Comparison of ENCODE assay signal across 17 cellular contexts in genomic region chr15:48419896-48420295, GRCh38.
DNase-seq lines count a peak whose midpoint lies in the region; ATAC-seq, FAIRE-seq and TF ChIP-seq lines count a peak whose summit lies in the region.
"Had no signal": no experiment of that assay in that cellular context is flagged by ENCODE, and none has a peak within 500 bp of the region (broad histone marks: within the 10 kb centered on the region; RNA-seq: fewer than 3 reads in every experiment).

No MANE protein-coding gene starts in this region.

- H3K4me1 Mint-ChIP-seq in HFFc6 (ENCODE audit: low read depth) (peaks cover 91% of the 10 kb centered on the region), nephron (peaks cover 43% of the 10 kb centered on the region)

- no peaks in the 10 kb centered on the region for H3F3A ChIP-seq in MM.1S (ENCODE audit: insufficient read depth, low read length)

- peaks cover 94% of the 10 kb centered on the region for H3K36me3 Mint-ChIP-seq in HFFc6 (ENCODE audit: low read depth)
- H3K36me3 Mint-ChIP-seq in nephron (ENCODE audit: low read depth) = peaks cover 71% of the 10 kb centered on the region
- H3K36me3 Mint-ChIP-seq: CD8-positive, alpha-beta T cell had no signal

- TF ChIP-seq CTCF in HFFc6 (IDR thresholded peaks at IDR 0.05) (no peak), GM12878 (IDR thresholded peaks at IDR 0.05 in 2 of 3, conservative IDR thresholded peaks at IDR 0.05 in 1 of 3; ENCODE audit: control insufficient read depth in 2 of 3, extremely low read depth in 1 of 3, insufficient read depth in 1 of 3, low read depth in 3 of 3, low read length in 3 of 3) (no peak), nephron (IDR thresholded peaks at IDR 0.05; ENCODE audit: unreplicated experiment in 3 of 3) (no peak), vagina (IDR thresholded peaks at IDR 0.05) (no peak), MM.1S (IDR thresholded peaks at IDR 0.05; ENCODE audit: low read length) (no peak)

- no peak for TF ChIP-seq EP300 in GM12878 (IDR thresholded peaks at IDR 0.05; ENCODE audit: borderline replicate concordance in 1 of 2, control insufficient read depth in 1 of 2, low read depth in 2 of 2, low read length in 2 of 2)

- no peak for FAIRE-seq in GM12878 (lab: Jason Lieb, UNC)
- FAIRE-seq: A549, D721Med, GM18507, K562 had no signal

- no peaks in the 10 kb centered on the region for H3K79me2 ChIP-seq in GM12878 (ENCODE audit: control insufficient read depth, insufficient read depth, low read length)
- no peaks in the 10 kb centered on the region for H3K79me2 ChIP-seq in MM.1S (ENCODE audit: low read length)

- ATAC-seq in GM12878 = no peak
- no peak for ATAC-seq in sciatic nerve
- ATAC-seq: A549; CD8-positive, alpha-beta T cell; K562 had no signal

- RAD21 ChIA-PET in GM12878 (lab: Charles Lee; ENCODE audit: unreplicated experiment) = no interaction called here

- POLR2A ChIA-PET in GM12878 (lab: Charles Lee) = no interaction called here

- H3K27ac ChIP-seq in GM12878 (ENCODE audit: control insufficient read depth, insufficient read depth) (no peak overlapping the region), vagina (peak overlapping the region; percentile 63), caudate nucleus (ENCODE audit: low read depth, low read length) (no peak overlapping the region), MM.1S (ENCODE audit: low read length) (no peak overlapping the region)
- H3K27ac ChIP-seq: A549, C4-2B, HL-60 had no signal

- H3K27me3 Mint-ChIP-seq in HFFc6 (ENCODE audit: insufficient read depth) = peaks cover 54% of the 10 kb centered on the region
- H3K27me3 Mint-ChIP-seq in nephron (ENCODE audit: low read depth) = no peaks in the 10 kb centered on the region

- no peak for TF ChIP-seq RAD21 in GM12878 (IDR thresholded peaks at IDR 0.05; ENCODE audit: insufficient read depth, low read depth, low read length)

- H3K9me3 Mint-ChIP-seq in HFFc6 (peaks cover 9% of the 10 kb centered on the region; the same call in 1 of the 2 replicates), nephron (no peaks in the 10 kb centered on the region)
- H3K9me3 Mint-ChIP-seq: CD8-positive, alpha-beta T cell had no signal

- SMC1A ChIA-PET in GM12878 (lab: Charles Lee; ENCODE audit: uncharacterized antibody, unreplicated experiment) = interaction anchor here (1.0 to 1.1 kb wide), 2 partner anchors 81 to 85 kb away, joined by 3 read pairs; no protein-coding TSS in a partner anchor

- no peaks in the 10 kb centered on the region for H4K20me1 ChIP-seq in GM12878 (ENCODE audit: control insufficient read depth, insufficient read depth)
- no peaks in the 10 kb centered on the region for H4K20me1 ChIP-seq in MM.1S (ENCODE audit: insufficient read depth, low read length)

- no peak overlapping the region for H3K9ac ChIP-seq in GM12878 (ENCODE audit: control insufficient read depth, insufficient read depth, low read length)
- H3K9ac ChIP-seq in MM.1S (ENCODE audit: low read length) = no peak overlapping the region

- in situ Hi-C loops in GM12878 (cut with MboI) = no loop called here

- CTCF ChIA-PET in GM12878 (lab: Yijun Ruan, JAX) = interaction anchor here (3.3 kb wide), 1 partner anchor 61 kb away, joined by 8 read pairs; no protein-coding TSS in a partner anchor

- 97% methylated on average over 2 of the region's 2 CpGs for WGBS in GM12878 (ENCODE audit: insufficient coverage, insufficient replicate concordance, low lambda C conversion rate, missing lambda C conversion rate)

- BruUV-seq in GM12878 (replicated peaks; lab: Mats Ljungman, UMichigan) = no TSS peak

- H3K4me2 ChIP-seq in GM12878 (ENCODE audit: control insufficient read depth, insufficient read depth) (no peak overlapping the region), MM.1S (ENCODE audit: low read depth, low read length) (no peak overlapping the region)
- H3K4me2 ChIP-seq: A549 had no signal

- TF ChIP-seq POLR2A in GM12878 (IDR thresholded peaks at IDR 0.05; ENCODE audit: low read depth, low read length) (no peak), vagina (IDR thresholded peaks at IDR 0.05) (no peak)

- H3K9me3 ChIP-seq in GM12878 (replicated peaks; ENCODE audit: control insufficient read depth, insufficient read depth, low read length) (no peaks in the 10 kb centered on the region), vagina (no peaks in the 10 kb centered on the region), MM.1S (replicated peaks; ENCODE audit: insufficient read depth, low read length) (no peaks in the 10 kb centered on the region)
- H3K9me3 ChIP-seq: A549, BE2C had no signal

- DNase-seq in HFFc6 (no peak), GM12878 (ENCODE audit: low read depth, low spot score) (no peak), vagina (ENCODE audit: extremely low spot score in 2 of 2) (no peak), caudate nucleus (lab: John Stamatoyannopoulos, UW) (no peak), sciatic nerve (ENCODE audit: low spot score) (no peak), MM.1S (no peak)
- DNase-seq: BE2C; CD8-positive, alpha-beta T cell; COR-L47; H7 had no signal

- peaks cover 0 to under 1% of the 10 kb centered on the region in 2 experiments; a peak in 1 of 4 replicates for H3K36me3 ChIP-seq in GM12878 (ENCODE audit: control insufficient read depth in 2 of 2, insufficient read depth in 2 of 2, low read length in 1 of 2)
- H3K36me3 ChIP-seq in vagina = peaks cover 0 to 40% of the 10 kb centered on the region in 2 donors
- H3K36me3 ChIP-seq in MM.1S (replicated peaks; ENCODE audit: insufficient read depth, low read length) = no peaks in the 10 kb centered on the region
- H3K36me3 ChIP-seq: BE2C had no signal

- intact Hi-C loops in GM12878 (cut with micrococcal nuclease; ENCODE audit: unreplicated experiment) = no loop called here
- intact Hi-C loops in vagina (cut with DNase I) = no loop called here
- intact Hi-C loops in sciatic nerve (cut with DNase I) = no loop called here

- H3K4me1 ChIP-seq in GM12878 (ENCODE audit: control insufficient read depth, insufficient read depth, low read length) (peaks cover 2% of the 10 kb centered on the region; the same call in 1 of the 2 replicates), vagina (peaks cover 10% of the 10 kb centered on the region), MM.1S (ENCODE audit: low read length) (peaks cover 11% of the 10 kb centered on the region)
- H3K4me1 ChIP-seq: BE2C had no signal

- H2AFZ ChIP-seq in GM12878 (ENCODE audit: control insufficient read depth, low read depth, low read length) (no peak overlapping the region), MM.1S (ENCODE audit: low read length) (no peak overlapping the region)

- H3K27me3 ChIP-seq in GM12878 (replicated peaks in 1 of 2; ENCODE audit: control insufficient read depth in 2 of 2, insufficient read depth in 2 of 2, low read length in 1 of 2) (no peaks in the 10 kb centered on the region), vagina (no peaks in the 10 kb centered on the region), MM.1S (replicated peaks; ENCODE audit: insufficient read depth, low read length) (no peaks in the 10 kb centered on the region)
- H3K27me3 ChIP-seq: BE2C had no signal

- H3K4me3 ChIP-seq in GM12878 (no peak overlapping the region), vagina (no peak overlapping the region), MM.1S (ENCODE audit: low read length) (no peak overlapping the region)
- H3K4me3 ChIP-seq: A549, K562 had no signal

- H3K9me2 ChIP-seq in MM.1S (replicated peaks; ENCODE audit: insufficient read depth, low read length) = no peaks in the 10 kb centered on the region

- H3K4me3 Mint-ChIP-seq in HFFc6 = no peak overlapping the region
- no peak overlapping the region for H3K4me3 Mint-ChIP-seq in nephron
- H3K4me3 Mint-ChIP-seq: CD8-positive, alpha-beta T cell had no signal

- H3K27ac Mint-ChIP-seq in HFFc6 (0 out of 2 replicates have a peak overlapping the region, but pooled peaks have one; percentile 27), nephron (peak overlapping the region in 2 of 3 experiments; percentile 56 to 59)
- H3K27ac Mint-ChIP-seq: CD8-positive, alpha-beta T cell had no signal

TF ChIP-seq in GM12878, 131 proteins besides CTCF, POLR2A, EP300 and RAD21:
- TF ChIP-seq ATF7 (IDR thresholded peaks at IDR 0.05; ENCODE audit: low read depth) = peak; percentile 36; the same call in 1 of the 2 replicates
- TF ChIP-seq RAD51 (IDR thresholded peaks at IDR 0.05) = no peak
TF ChIP-seq in GM12878: peak in this region for 1.
